11 cellular contexts compared by ENCODE assay signal in genomic region chr7:149161241-149161848, GRCh38. TPM values are rescaled to one million over a fixed set of nuclear protein-coding genes. Genes with fewer than 3 reads are reported as not detected.
A peak's percentile ranks its signal among the peaks of the same experiment; 100 is the strongest.
DNase-seq lines count a peak whose midpoint lies in the region; ATAC-seq and TF ChIP-seq lines count a peak whose summit lies in the region.
"Had no signal": no experiment of that assay in that cellular context is flagged by ENCODE, and none has a peak within 500 bp of the region (broad histone marks: within the 10 kb centered on the region; RNA-seq: fewer than 3 reads in every experiment).

No MANE protein-coding gene starts in this region.

- no TSS peak for BruUV-seq in Caco-2 (replicated peaks; lab: Mats Ljungman, UMichigan)

- no peak for TF ChIP-seq CTCF in Caco-2 (IDR thresholded peaks at IDR 0.05; ENCODE audit: insufficient read depth in 1 of 2, low read depth in 1 of 2, low read length in 1 of 2, severe bottlenecking in 1 of 2, unreplicated experiment in 1 of 2)

- intact Hi-C loops in Caco-2 (cut with micrococcal nuclease; ENCODE audit: unreplicated experiment), result no loop called here
- intact Hi-C loops in cardiac septum (cut with DNase I), result no loop called here

- ATAC-seq in activated T-helper 17 cell treated with anti-CD3 and anti-CD28 coated beads, Interleukin-2, amount 50 U/mL, for 72 hours (replicated peaks), result peak; percentile 89
- ATAC-seq: left cardiac atrium had no signal

- no peak for DNase-seq in Caco-2
- peak; percentile 4 for DNase-seq in HEK293T (ENCODE audit: extremely low spot score)
- DNase-seq in lung microvascular endothelial cell (ENCODE audit: low read depth in 2 of 2), result peak; percentile 22 to 32
- DNase-seq in anterior cingulate cortex (lab: John Stamatoyannopoulos, UW), result no peak
- no peak for DNase-seq in NCI-H1092 treated with DMSO at 0.1 percent for 48 hours (lab: John Stamatoyannopoulos, UW)
- no peak for DNase-seq in cardiac septum (ENCODE audit: low spot score)
- DNase-seq in NCI-H446 treated with DMSO at 0.1 percent for 48 hours (lab: John Stamatoyannopoulos, UW), result no peak
- DNase-seq: activated CD8-positive, alpha-beta memory T cell treated with anti-CD3 and anti-CD28 coated beads, Interleukin-2, amount 50 U/mL, for 4 hours; left cardiac atrium; NCI-H69 had no signal

- no peak overlapping the region for H3K4me3 ChIP-seq in Caco-2 (ENCODE audit: low read depth, low read length)

- no peaks in the 10 kb centered on the region for H3K9me3 ChIP-seq in Caco-2

- no peak overlapping the region for H3K4me3 Mint-ChIP-seq in Caco-2 (ENCODE audit: unreplicated experiment)
- peak overlapping the region; percentile 42 for H3K4me3 Mint-ChIP-seq in activated T-helper 17 cell treated with anti-CD3 and anti-CD28 coated beads, Interleukin-2, amount 50 U/mL, for 72 hours

- peak overlapping the region; percentile 40 for H3K27ac Mint-ChIP-seq in Caco-2 (ENCODE audit: unreplicated experiment)
- H3K27ac Mint-ChIP-seq in activated T-helper 17 cell treated with anti-CD3 and anti-CD28 coated beads, Interleukin-2, amount 50 U/mL, for 72 hours, result peak overlapping the region; percentile 85

- no peaks in the 10 kb centered on the region for H3K27me3 Mint-ChIP-seq in Caco-2 (ENCODE audit: insufficient read depth, unreplicated experiment)
- no peaks in the 10 kb centered on the region for H3K27me3 Mint-ChIP-seq in activated T-helper 17 cell treated with anti-CD3 and anti-CD28 coated beads, Interleukin-2, amount 50 U/mL, for 72 hours

- CTCF ChIA-PET in Caco-2 (lab: Charles Lee) (interaction anchor here (1.6 kb wide), 1 partner anchor 14 kb away, joined by 3 read pairs; the partner anchor contains the start of gene ZNF398), HEK293T (lab: Yijun Ruan, JAX) (interaction anchor here (0.7 kb wide), 1 partner anchor 14 kb away, joined by 3 read pairs; the partner anchor contains the start of gene ZNF398)

- H3K27me3 ChIP-seq in Caco-2 (replicated peaks; ENCODE audit: control insufficient read depth, insufficient read depth, low read length), result no peaks in the 10 kb centered on the region

- no peaks in the 10 kb centered on the region for H3K36me3 ChIP-seq in Caco-2 (ENCODE audit: control insufficient read depth, insufficient read depth, low read length)

- POLR2A ChIA-PET in Caco-2 (lab: Charles Lee), result no interaction called here
- POLR2A ChIA-PET in HEK293T (lab: Yijun Ruan, JAX), result interaction anchor here (0.6 kb wide), 1 partner anchor 34 kb away, joined by 3 read pairs; the partner anchor contains the start of gene ZNF282

- H3K4me1 Mint-ChIP-seq in Caco-2 (ENCODE audit: low read depth, unreplicated experiment), result no peaks in the 10 kb centered on the region
- H3K4me1 Mint-ChIP-seq in activated T-helper 17 cell treated with anti-CD3 and anti-CD28 coated beads, Interleukin-2, amount 50 U/mL, for 72 hours, result peaks cover 10% of the 10 kb centered on the region

- H3K4me1 ChIP-seq in Caco-2, result no peaks in the 10 kb centered on the region

- H3K9me3 Mint-ChIP-seq in Caco-2 (ENCODE audit: unreplicated experiment), result no peaks in the 10 kb centered on the region
- H3K9me3 Mint-ChIP-seq in activated T-helper 17 cell treated with anti-CD3 and anti-CD28 coated beads, Interleukin-2, amount 50 U/mL, for 72 hours, result no peaks in the 10 kb centered on the region

- peaks cover 66% of the 10 kb centered on the region for H3K36me3 Mint-ChIP-seq in Caco-2 (ENCODE audit: insufficient read depth, unreplicated experiment)
- peaks cover 97% of the 10 kb centered on the region for H3K36me3 Mint-ChIP-seq in activated T-helper 17 cell treated with anti-CD3 and anti-CD28 coated beads, Interleukin-2, amount 50 U/mL, for 72 hours (ENCODE audit: low read depth)

TF ChIP-seq in HEK293T, 16 proteins besides CTCF, POLR2A, EP300 and RAD21:
- TF ChIP-seq CTBP1 (IDR thresholded peaks at IDR 0.05; ENCODE audit: borderline replicate concordance) (no peak), SUZ12 (IDR thresholded peaks at IDR 0.05) (no peak), L3MBTL2 (conservative IDR thresholded peaks at IDR 0.05) (no peak), TARDBP (IDR thresholded peaks at IDR 0.05) (no peak), ARNT (IDR thresholded peaks at IDR 0.05) (no peak), FOXK2 (IDR thresholded peaks at IDR 0.05) (no peak), BHLHE40 (IDR thresholded peaks at IDR 0.05; ENCODE audit: borderline replicate concordance) (no peak), PKNOX1 (IDR thresholded peaks at IDR 0.05) (no peak)

RNA-seq across cellular contexts. Expression of gene ZNF398, which starts 14.1 kb away (rescaled TPM):
- total RNA-seq in Caco-2 (2022), result 13.0 and 13.4 TPM in 2 replicates
- 10 to 100 TPM; 11.3 to 13.8 TPM for total RNA-seq in activated T-helper 17 cell treated with anti-CD3 and anti-CD28 coated beads, Interleukin-2, amount 50 U/mL, for 72 hours
- 3.5 and 5.2 TPM in 2 replicates for total RNA-seq in lung microvascular endothelial cell
- 7.4 TPM for total RNA-seq in cardiac septum

RNA-seq across cellular contexts. Expression of gene ZNF282, which starts 34.0 kb away (rescaled TPM):
- total RNA-seq in Caco-2 (2022) (35.7 and 44.0 TPM in 2 replicates), lung microvascular endothelial cell (20.9 and 21.4 TPM in 2 replicates), cardiac septum (12.6 TPM)
- 100 to 1,000 TPM; 103 to 105 TPM for total RNA-seq in activated T-helper 17 cell treated with anti-CD3 and anti-CD28 coated beads, Interleukin-2, amount 50 U/mL, for 72 hours

RNA-seq across cellular contexts. Expression of gene ZNF425, which starts 35.2 kb away (rescaled TPM):
- total RNA-seq in Caco-2 (2022) (2.6 and 4.0 TPM in 2 replicates), lung microvascular endothelial cell (1.5 and 1.8 TPM in 2 replicates), cardiac septum (0.78 TPM)
- under 1 TPM; 0.39 to 0.77 TPM for total RNA-seq in activated T-helper 17 cell treated with anti-CD3 and anti-CD28 coated beads, Interleukin-2, amount 50 U/mL, for 72 hours

Comparison
In these comparisons a context has a peak if more than half of its experiments do, and no peak if none do; other contexts are left out.
1. DNase-seq: peak in HEK293T (single experiment) and lung microvascular endothelial cell (2 of 2); none in Caco-2 (0 of 2), anterior cingulate cortex (0 of 58), NCI-H1092 treated with DMSO at 0.1 percent for 48 hours (single experiment), cardiac septum (single experiment) and NCI-H446 treated with DMSO at 0.1 percent for 48 hours (single experiment).